Comparison of ENCODE assay signal across 8 cellular contexts in genomic region chr9:61330342-61331092, GRCh38.
DNase-seq lines count a peak whose midpoint lies in the region; ATAC-seq, FAIRE-seq and TF ChIP-seq lines count a peak whose summit lies in the region.
"Not testable (repeated sequence)": the region's sequence is repeated elsewhere in the genome, so short reads cannot be mapped to it uniquely, and the experiment has no call there.

No MANE protein-coding gene starts in this region.

- not testable (repeated sequence) for H3K27me3 ChIP-seq in HUES64 (ENCODE audit: insufficient read depth, low read length); iPS-15b (ENCODE audit: control insufficient read depth, insufficient read depth, low read length)

- TF ChIP-seq EP300 in A549 (IDR thresholded peaks at IDR 0.05): not testable (repeated sequence)

- peak in 1 of 2 experiments; percentile 82; a peak in 2 of 6 replicates for ATAC-seq in A549
- ATAC-seq in activated T-cell treated with anti-CD3 and anti-CD28 coated beads, Interleukin-2, amount 50 U/mL, for 72 hours (replicated peaks in 1 of 2); central memory CD8-positive, alpha-beta T cell (replicated peaks; ENCODE audit: extremely low read depth, poor library complexity, severe bottlenecking): not testable (repeated sequence)

- H3K27me3 Mint-ChIP-seq in activated T-cell treated with anti-CD3 and anti-CD28 coated beads, Interleukin-2, amount 50 U/mL, for 72 hours (ENCODE audit: low read depth); central memory CD8-positive, alpha-beta T cell; glutamatergic neuron (ENCODE audit: unreplicated experiment); nephron progenitor cell (ENCODE audit: low read depth, poor library complexity): not testable (repeated sequence)

- H3K9ac ChIP-seq in HUES64 (ENCODE audit: low read depth, low read length); iPS-15b (ENCODE audit: low read depth, low read length): not testable (repeated sequence)

- not testable (repeated sequence) for H3K4me1 Mint-ChIP-seq in activated T-cell treated with anti-CD3 and anti-CD28 coated beads, Interleukin-2, amount 50 U/mL, for 72 hours (ENCODE audit: low read depth); central memory CD8-positive, alpha-beta T cell; glutamatergic neuron (ENCODE audit: low read depth, unreplicated experiment); nephron progenitor cell

- CTCF ChIA-PET in A549 (lab: Yijun Ruan, JAX): not testable (repeated sequence)

- not testable (repeated sequence) for TF ChIP-seq RAD21 in A549 (conservative IDR thresholded peaks at IDR 0.05 in 1 of 2, IDR thresholded peaks at IDR 0.05 in 1 of 2)

- peak overlapping the region; percentile 40 for H3K4me3 ChIP-seq in A549
- H3K4me3 ChIP-seq in HUES64 (ENCODE audit: low read length): peak overlapping the region; percentile 50
- peak overlapping the region; percentile 26 for H3K4me3 ChIP-seq in iPS-15b (ENCODE audit: low read depth, low read length)
- peak overlapping the region in 5 of 7 experiments; percentile 13 to 30 (median 21) for H3K4me3 ChIP-seq in skin epidermis

- H3K9me3 Mint-ChIP-seq in activated T-cell treated with anti-CD3 and anti-CD28 coated beads, Interleukin-2, amount 50 U/mL, for 72 hours; central memory CD8-positive, alpha-beta T cell; glutamatergic neuron (ENCODE audit: unreplicated experiment); nephron progenitor cell: not testable (repeated sequence)

- POLR2A ChIA-PET in A549 (lab: Yijun Ruan, JAX): not testable (repeated sequence)

- not testable (repeated sequence) for H3K36me3 Mint-ChIP-seq in activated T-cell treated with anti-CD3 and anti-CD28 coated beads, Interleukin-2, amount 50 U/mL, for 72 hours (ENCODE audit: insufficient read depth in 2 of 2); central memory CD8-positive, alpha-beta T cell (ENCODE audit: insufficient read depth); glutamatergic neuron (ENCODE audit: unreplicated experiment); nephron progenitor cell (ENCODE audit: low read depth)

- FAIRE-seq in A549 (lab: Jason Lieb, UNC): not testable (repeated sequence)

- 3% methylated on average over 18 of the region's 75 CpGs for WGBS in A549 (ENCODE audit: missing lambda C conversion rate)
- 2% methylated on average over 16 of the region's 75 CpGs for WGBS in HUES64

- TF ChIP-seq CTCF in A549 (IDR thresholded peaks at IDR 0.05); glutamatergic neuron (IDR thresholded peaks at IDR 0.05; ENCODE audit: partially characterized antibody, unreplicated experiment); nephron progenitor cell (IDR thresholded peaks at IDR 0.05): not testable (repeated sequence)

- TF ChIP-seq POLR2A in A549 (IDR thresholded peaks at IDR 0.05; ENCODE audit: low read length): 0 out of 2 replicates have a peak, but pooled peaks have one; percentile 10

- H3K4me1 ChIP-seq in A549; HUES64 (ENCODE audit: insufficient read depth, low read length); iPS-15b (ENCODE audit: control insufficient read depth, insufficient read depth, low read length): not testable (repeated sequence)

- H3K4me3 Mint-ChIP-seq in activated T-cell treated with anti-CD3 and anti-CD28 coated beads, Interleukin-2, amount 50 U/mL, for 72 hours: peak overlapping the region; percentile 27 to 56
- peak overlapping the region; percentile 11 for H3K4me3 Mint-ChIP-seq in central memory CD8-positive, alpha-beta T cell
- H3K4me3 Mint-ChIP-seq in glutamatergic neuron (ENCODE audit: unreplicated experiment): peak overlapping the region; percentile 78
- peak overlapping the region; percentile 66 for H3K4me3 Mint-ChIP-seq in nephron progenitor cell

- H3K36me3 ChIP-seq in HUES64 (ENCODE audit: insufficient read depth, low read length); iPS-15b (ENCODE audit: control insufficient read depth, insufficient read depth, low read length): not testable (repeated sequence)

- peak overlapping the region; percentile 26; the same call in 1 of the 3 replicates for H3K4me2 ChIP-seq in A549

- H3K27ac Mint-ChIP-seq in activated T-cell treated with anti-CD3 and anti-CD28 coated beads, Interleukin-2, amount 50 U/mL, for 72 hours; central memory CD8-positive, alpha-beta T cell (ENCODE audit: low read depth); glutamatergic neuron (ENCODE audit: unreplicated experiment); nephron progenitor cell: not testable (repeated sequence)

- H3K9me3 ChIP-seq in A549; HUES64 (ENCODE audit: insufficient read depth, low read depth, low read length); iPS-15b (ENCODE audit: control insufficient read depth, insufficient read depth, low read length): not testable (repeated sequence)

- H3K27ac ChIP-seq in A549: peak overlapping the region; percentile 65 to 80
- H3K27ac ChIP-seq in HUES64 (ENCODE audit: low read depth, low read length); skin epidermis: not testable (repeated sequence)

- not testable (repeated sequence) for DNase-seq in A549 (ENCODE audit: low read depth in 1 of 2, low spot score in 1 of 2); central memory CD8-positive, alpha-beta T cell (ENCODE audit: low spot score in 2 of 2)
- peak; percentile 0 to 1 for DNase-seq in activated T-cell treated with anti-CD3 and anti-CD28 coated beads, Interleukin-2, amount 50 U/mL, for 72 hours
- DNase-seq in glutamatergic neuron: peak; percentile 41
- DNase-seq in nephron progenitor cell: peak; percentile 33

TF ChIP-seq in A549, 52 proteins besides CTCF, POLR2A, EP300 and RAD21:
- TF ChIP-seq SMC3 (IDR thresholded peaks at IDR 0.05): 0 out of 3 replicates have a peak, but pooled peaks have one; percentile 5
TF ChIP-seq in A549: peak in this region for 1; not testable (repeated sequence) for 51.

Comparison
In these comparisons a context has a peak if more than half of its experiments do, and no peak if none do; other contexts are left out.
1. H3K4me3 Mint-ChIP-seq: peak in every context shown above with its lines; median percentile 78 in glutamatergic neuron; 66 in nephron progenitor cell; 42 in activated T-cell treated with anti-CD3 and anti-CD28 coated beads, Interleukin-2, amount 50 U/mL, for 72 hours; 11 in central memory CD8-positive, alpha-beta T cell.